Comparison of ENCODE assay signal across 3 cellular contexts in genomic region chr1:240866724-240867123, GRCh38.
"Had no signal": no experiment of that assay in that cellular context is flagged by ENCODE, and none has a peak within 500 bp of the region (broad histone marks: within the 10 kb centered on the region; RNA-seq: fewer than 3 reads in every experiment).

No MANE protein-coding gene starts in this region.

- H3K4me3 ChIP-seq: GM12878 had no signal

- ATAC-seq: GM12878 had no signal

- DNase-seq: GDM1, GF-D8 had no signal
